ENCODE assay signal across 9 cellular contexts in genomic region chr15:81024265-81024875, GRCh38. TPM values are rescaled to one million over a fixed set of nuclear protein-coding genes. Genes with fewer than 3 reads are reported as not detected.
DNase-seq lines count a peak whose midpoint lies in the region; ATAC-seq and TF ChIP-seq lines count a peak whose summit lies in the region.
"Had no signal": no experiment of that assay in that cellular context is flagged by ENCODE, and none has a peak within 500 bp of the region (broad histone marks: within the 10 kb centered on the region; RNA-seq: fewer than 3 reads in every experiment).

No MANE protein-coding gene starts in this region.

- TF ChIP-seq POLR2A in Peyer's patch (IDR thresholded peaks at IDR 0.05) (no peak), sigmoid colon (IDR thresholded peaks at IDR 0.05) (no peak)

- no peaks in the 10 kb centered on the region for H3K79me2 ChIP-seq in GM23248 (ENCODE audit: insufficient read depth)

- H3K9me3 ChIP-seq in GM23248 (ENCODE audit: low read depth) (no peaks in the 10 kb centered on the region), Peyer's patch (no peaks in the 10 kb centered on the region), sigmoid colon (no peaks in the 10 kb centered on the region)

- no peaks in the 10 kb centered on the region for H3K9me3 Mint-ChIP-seq in endothelial cell (ENCODE audit: unreplicated experiment)

- no peak for TF ChIP-seq EP300 in sigmoid colon (IDR thresholded peaks at IDR 0.05)

- no peak for DNase-seq in GM23248
- no peak for DNase-seq in Peyer's patch
- DNase-seq in endothelial cell (ENCODE audit: low spot score), result no peak
- no peak for DNase-seq in sigmoid colon
- DNase-seq in NCI-H345 (lab: John Stamatoyannopoulos, UW), result no peak
- no peak for DNase-seq in left lobe of liver (ENCODE audit: low spot score)
- no peak for DNase-seq in activated CD8-positive, alpha-beta memory T cell treated with anti-CD3 and anti-CD28 coated beads, Interleukin-2, amount 50 U/mL, for 48 hours
- DNase-seq: NCI-H2029 treated with DMSO at 0.1 percent for 48 hours had no signal

- no peak overlapping the region for H3K4me3 Mint-ChIP-seq in endothelial cell (ENCODE audit: unreplicated experiment)

- peak overlapping the region; percentile 94 for H3K27ac ChIP-seq in GM23248
- peak overlapping the region; percentile 0 to 42 (median 28) for H3K27ac ChIP-seq in Peyer's patch
- peak overlapping the region; percentile 38 to 74 (median 54) for H3K27ac ChIP-seq in sigmoid colon

- H4K20me1 ChIP-seq in GM23248 (ENCODE audit: insufficient read depth), result no peaks in the 10 kb centered on the region

- H3K36me3 Mint-ChIP-seq in endothelial cell (ENCODE audit: low read depth, unreplicated experiment), result no peaks in the 10 kb centered on the region

- H3K27me3 ChIP-seq in GM23248 (replicated peaks; ENCODE audit: insufficient read depth) (no peaks in the 10 kb centered on the region), Peyer's patch (no peaks in the 10 kb centered on the region), sigmoid colon (no peaks in the 10 kb centered on the region)

- no peaks in the 10 kb centered on the region for H3K9me2 ChIP-seq in GM23248 (ENCODE audit: insufficient read depth)

- WGBS in GM23248 (ENCODE audit: low coverage in 1 of 2, low lambda C conversion rate in 2 of 2, missing lambda C conversion rate in 2 of 2), 2 experiments, result 77 to 78% methylated on average over 10 of the region's 10 CpGs
- WGBS in sigmoid colon, 2 donors, result 74 to 85% methylated on average over 10 of the region's 10 CpGs

- no peaks in the 10 kb centered on the region for H3K36me3 ChIP-seq in GM23248 (ENCODE audit: low read depth)
- no peaks in the 10 kb centered on the region for H3K36me3 ChIP-seq in Peyer's patch
- no peaks in the 10 kb centered on the region for H3K36me3 ChIP-seq in sigmoid colon

- H3K4me1 ChIP-seq in GM23248 (ENCODE audit: insufficient read depth) (peaks cover 23% of the 10 kb centered on the region), Peyer's patch (peaks cover 0 to 4% (median 0%) of the 10 kb centered on the region in 4 donors), sigmoid colon (peaks cover 0 to 10% (median 0%) of the 10 kb centered on the region in 4 donors)

- peaks cover 43% of the 10 kb centered on the region for H3K4me1 Mint-ChIP-seq in endothelial cell (ENCODE audit: unreplicated experiment)

- H3K4me3 ChIP-seq in GM23248, result no peak overlapping the region
- H3K4me3 ChIP-seq in Peyer's patch, result no peak overlapping the region
- H3K4me3 ChIP-seq in sigmoid colon, result no peak overlapping the region

- peaks cover 2% of the 10 kb centered on the region for H3K27me3 Mint-ChIP-seq in endothelial cell (ENCODE audit: unreplicated experiment)

- in situ Hi-C loops in GM23248 (cut with MboI), result no loop called here

- no peak for ATAC-seq in left lobe of liver
- no peak for ATAC-seq in GM21390 (IDR thresholded peaks at IDR 0.05; ENCODE audit: unreplicated experiment)

- peaks cover 18% of the 10 kb centered on the region for H3F3A ChIP-seq in GM23248 (ENCODE audit: insufficient read depth)

- peak overlapping the region; percentile 74 for H3K9ac ChIP-seq in GM23248

- peak overlapping the region; percentile 82 for H2AFZ ChIP-seq in GM23248

- H3K27ac Mint-ChIP-seq in endothelial cell (ENCODE audit: unreplicated experiment), result peak overlapping the region; percentile 58

- H3K4me2 ChIP-seq in GM23248 (ENCODE audit: unreplicated experiment), result peak overlapping the region; percentile 76

- TF ChIP-seq CTCF in Peyer's patch (IDR thresholded peaks at IDR 0.05) (no peak), endothelial cell (IDR thresholded peaks at IDR 0.05; ENCODE audit: unreplicated experiment) (no peak), sigmoid colon (IDR thresholded peaks at IDR 0.05) (no peak)

- intact Hi-C loops in sigmoid colon (cut with DNase I), result no loop called here

RNA-seq across cellular contexts. Expression of gene TLNRD1, which starts 23.6 kb away (rescaled TPM):
- total RNA-seq in GM23248 (2014; rRNA removed; shearing (Covaris generic)), result 10.7 and 11.5 TPM in 2 replicates
- polyA plus RNA-seq in GM23248 (2016; fragmentation: Nextera tagmentation; extraction: Ambion mirVana) (2.8 and 2.9 TPM in 2 replicates), sigmoid colon (10 to 100 TPM in 1 of 3 donors, 1 to 10 TPM in 2; 6.6 to 10.6 (median 6.9) TPM)
- total RNA-seq in Peyer's patch (10 to 100 TPM; 15.4 to 25.6 (median 19.5) TPM), endothelial cell (ENCODE audit: unreplicated experiment) (86.0 TPM), sigmoid colon (10 to 100 TPM; 12.5 to 18.3 (median 12.8) TPM), left lobe of liver (4.2 TPM)

RNA-seq across cellular contexts. Expression of gene MESD, which starts 34.8 kb away (rescaled TPM):
- 22.3 and 23.0 TPM in 2 replicates for total RNA-seq in GM23248 (2014; rRNA removed; shearing (Covaris generic))
- polyA plus RNA-seq in GM23248 (2016; fragmentation: Nextera tagmentation; extraction: Ambion mirVana) (35.5 and 37.8 TPM in 2 replicates), sigmoid colon (10 to 100 TPM in 1 of 3 donors, 1 to 10 TPM in 2; 5.4 to 20.1 (median 6.9) TPM)
- total RNA-seq in Peyer's patch (10 to 100 TPM; 20.3 to 48.7 (median 27.1) TPM), endothelial cell (ENCODE audit: unreplicated experiment) (35.7 TPM), sigmoid colon (10 to 100 TPM; 11.7 to 20.8 (median 15.7) TPM), left lobe of liver (16.6 TPM)

Comparison
In these comparisons a context has a peak if more than half of its experiments do, and no peak if none do; other contexts are left out.
1. H3K27ac ChIP-seq: peak in every context shown above with its lines; median percentile 94 in GM23248; 54 in sigmoid colon; 28 in Peyer's patch.